In the genomic region with DNA sequence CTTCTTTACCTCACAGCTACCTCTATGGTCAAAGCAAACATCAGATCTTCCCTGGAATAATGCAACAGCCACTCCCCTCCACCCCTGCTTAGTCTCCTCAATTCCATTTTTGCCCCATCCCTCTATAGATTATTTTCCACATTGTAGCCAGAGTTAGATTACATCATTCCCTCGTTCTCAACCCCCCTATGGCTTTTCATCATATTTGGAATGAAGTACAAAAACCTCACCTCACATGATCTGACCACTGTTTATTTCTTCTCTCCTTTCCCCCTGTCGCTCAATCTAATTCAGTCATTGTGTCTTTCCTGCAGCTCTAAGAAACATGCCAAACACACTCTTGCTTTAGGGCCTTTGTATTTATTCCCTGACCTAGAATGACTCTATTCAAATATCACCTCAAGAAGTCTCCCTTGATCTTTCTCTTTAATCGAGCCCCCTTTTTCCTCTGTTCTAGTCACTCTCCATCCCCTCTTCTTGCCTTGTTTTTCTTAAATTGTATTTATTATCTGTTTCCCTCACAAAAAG, we compare ENCODE assay signal across 1 cellular context.
TF ChIP-seq lines count a peak whose summit lies in the region.

No MANE protein-coding gene starts in this region.

TF ChIP-seq in HEK293, 187 proteins besides CTCF, POLR2A, EP300 and RAD21 (continued from another document and continues in another):
- TF ChIP-seq, protein P1, sequence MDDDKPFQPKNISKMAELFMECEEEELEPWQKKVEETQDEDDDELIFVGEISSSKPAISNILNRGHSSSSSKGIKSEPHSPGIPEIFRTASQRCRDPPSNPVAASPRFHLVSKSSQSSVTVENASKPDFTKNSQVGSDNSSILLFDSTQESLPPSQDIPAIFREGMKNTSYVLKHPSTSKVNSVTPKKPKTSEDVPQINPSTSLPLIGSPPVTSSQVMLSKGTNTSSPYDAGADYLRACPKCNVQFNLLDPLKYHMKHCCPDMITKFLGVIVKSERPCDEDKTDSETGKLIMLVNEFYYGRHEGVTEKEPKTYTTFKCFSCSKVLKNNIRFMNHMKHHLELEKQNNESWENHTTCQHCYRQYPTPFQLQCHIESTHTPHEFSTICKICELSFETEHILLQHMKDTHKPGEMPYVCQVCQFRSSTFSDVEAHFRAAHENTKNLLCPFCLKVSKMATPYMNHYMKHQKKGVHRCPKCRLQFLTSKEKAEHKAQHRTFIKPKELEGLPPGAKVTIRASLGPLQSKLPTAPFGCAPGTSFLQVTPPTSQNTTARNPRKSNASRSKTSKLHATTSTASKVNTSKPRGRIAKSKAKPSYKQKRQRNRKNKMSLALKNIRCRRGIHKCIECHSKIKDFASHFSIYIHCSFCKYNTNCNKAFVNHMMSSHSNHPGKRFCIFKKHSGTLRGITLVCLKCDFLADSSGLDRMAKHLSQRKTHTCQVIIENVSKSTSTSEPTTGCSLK (tag by site-specific recombination; IDR thresholded peaks at IDR 0.05) = no peak
- no peak for TF ChIP-seq ZEB2 (tag by site-specific recombination; IDR thresholded peaks at IDR 0.05)
- peak; percentile 59 for TF ChIP-seq FEZF1 (tag by site-specific recombination; IDR thresholded peaks at IDR 0.05)
- TF ChIP-seq ZNF266 (tag by site-specific recombination; IDR thresholded peaks at IDR 0.05; ENCODE audit: low read depth) = no peak
- TF ChIP-seq ZNF549 (tag by site-specific recombination; IDR thresholded peaks at IDR 0.05) = no peak
- no peak for TF ChIP-seq EGR2 (tag by site-specific recombination; IDR thresholded peaks at IDR 0.05; ENCODE audit: low read depth)
- TF ChIP-seq, protein P2, sequence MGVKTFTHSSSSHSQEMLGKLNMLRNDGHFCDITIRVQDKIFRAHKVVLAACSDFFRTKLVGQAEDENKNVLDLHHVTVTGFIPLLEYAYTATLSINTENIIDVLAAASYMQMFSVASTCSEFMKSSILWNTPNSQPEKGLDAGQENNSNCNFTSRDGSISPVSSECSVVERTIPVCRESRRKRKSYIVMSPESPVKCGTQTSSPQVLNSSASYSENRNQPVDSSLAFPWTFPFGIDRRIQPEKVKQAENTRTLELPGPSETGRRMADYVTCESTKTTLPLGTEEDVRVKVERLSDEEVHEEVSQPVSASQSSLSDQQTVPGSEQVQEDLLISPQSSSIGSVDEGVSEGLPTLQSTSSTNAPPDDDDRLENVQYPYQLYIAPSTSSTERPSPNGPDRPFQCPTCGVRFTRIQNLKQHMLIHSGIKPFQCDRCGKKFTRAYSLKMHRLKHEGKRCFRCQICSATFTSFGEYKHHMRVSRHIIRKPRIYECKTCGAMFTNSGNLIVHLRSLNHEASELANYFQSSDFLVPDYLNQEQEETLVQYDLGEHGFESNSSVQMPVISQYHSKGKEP (tag by site-specific recombination; IDR thresholded peaks at IDR 0.05) = 0 out of 2 replicates have a peak, but pooled peaks have one; percentile 6
- TF ChIP-seq ZNF777 (tag by site-specific recombination; IDR thresholded peaks at IDR 0.05; ENCODE audit: borderline replicate concordance) = no peak
- no peak for TF ChIP-seq ZNF830 (tag by site-specific recombination; IDR thresholded peaks at IDR 0.05; ENCODE audit: low read depth)
- TF ChIP-seq ZNF530 (tag by site-specific recombination; IDR thresholded peaks at IDR 0.05; ENCODE audit: low read depth) = no peak
- TF ChIP-seq ZFHX2 (tag by site-specific recombination; conservative IDR thresholded peaks at IDR 0.05) = no peak
- TF ChIP-seq SALL2 (tag by site-specific recombination; IDR thresholded peaks at IDR 0.05; ENCODE audit: borderline replicate concordance) = no peak
- no peak for TF ChIP-seq ZNF529 (tag by site-specific recombination; IDR thresholded peaks at IDR 0.05; ENCODE audit: insufficient replicate concordance)
- no peak for TF ChIP-seq ZNF174 (tag by site-specific recombination; IDR thresholded peaks at IDR 0.05)
- TF ChIP-seq ZNF660 (tag by site-specific recombination; IDR thresholded peaks at IDR 0.05) = 0 out of 2 replicates have a peak, but pooled peaks have one; percentile 35
- TF ChIP-seq, protein P3, sequence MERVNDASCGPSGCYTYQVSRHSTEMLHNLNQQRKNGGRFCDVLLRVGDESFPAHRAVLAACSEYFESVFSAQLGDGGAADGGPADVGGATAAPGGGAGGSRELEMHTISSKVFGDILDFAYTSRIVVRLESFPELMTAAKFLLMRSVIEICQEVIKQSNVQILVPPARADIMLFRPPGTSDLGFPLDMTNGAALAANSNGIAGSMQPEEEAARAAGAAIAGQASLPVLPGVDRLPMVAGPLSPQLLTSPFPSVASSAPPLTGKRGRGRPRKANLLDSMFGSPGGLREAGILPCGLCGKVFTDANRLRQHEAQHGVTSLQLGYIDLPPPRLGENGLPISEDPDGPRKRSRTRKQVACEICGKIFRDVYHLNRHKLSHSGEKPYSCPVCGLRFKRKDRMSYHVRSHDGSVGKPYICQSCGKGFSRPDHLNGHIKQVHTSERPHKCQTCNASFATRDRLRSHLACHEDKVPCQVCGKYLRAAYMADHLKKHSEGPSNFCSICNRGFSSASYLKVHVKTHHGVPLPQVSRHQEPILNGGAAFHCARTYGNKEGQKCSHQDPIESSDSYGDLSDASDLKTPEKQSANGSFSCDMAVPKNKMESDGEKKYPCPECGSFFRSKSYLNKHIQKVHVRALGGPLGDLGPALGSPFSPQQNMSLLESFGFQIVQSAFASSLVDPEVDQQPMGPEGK (tag by site-specific recombination; IDR thresholded peaks at IDR 0.05) = 0 out of 2 replicates have a peak, but pooled peaks have one; percentile 26
- no peak for TF ChIP-seq KLF16 (tag by site-specific recombination; IDR thresholded peaks at IDR 0.05)
- no peak for TF ChIP-seq ZNF76 (tag by site-specific recombination; IDR thresholded peaks at IDR 0.05; ENCODE audit: borderline replicate concordance, low read depth)
- TF ChIP-seq HOXD13 (CRISPR knock-in tag; IDR thresholded peaks at IDR 0.05; ENCODE audit: borderline replicate concordance) = no peak
- TF ChIP-seq ZNF302 (tag by site-specific recombination; IDR thresholded peaks at IDR 0.05; ENCODE audit: low read depth) = no peak
- no peak for TF ChIP-seq GFI1B (tag by site-specific recombination; IDR thresholded peaks at IDR 0.05)
- no peak for TF ChIP-seq BCL11A (tag by site-specific recombination; IDR thresholded peaks at IDR 0.05; ENCODE audit: low read depth)
- no peak for TF ChIP-seq ZNF416 (tag by site-specific recombination; IDR thresholded peaks at IDR 0.05)
- no peak for TF ChIP-seq ZNF768 (tag by site-specific recombination; IDR thresholded peaks at IDR 0.05)
- no peak for TF ChIP-seq ZNF112 (tag by site-specific recombination; IDR thresholded peaks at IDR 0.05)
- no peak for TF ChIP-seq ZNF433 (tag by site-specific recombination; IDR thresholded peaks at IDR 0.05; ENCODE audit: low read depth)
- TF ChIP-seq, protein P4, sequence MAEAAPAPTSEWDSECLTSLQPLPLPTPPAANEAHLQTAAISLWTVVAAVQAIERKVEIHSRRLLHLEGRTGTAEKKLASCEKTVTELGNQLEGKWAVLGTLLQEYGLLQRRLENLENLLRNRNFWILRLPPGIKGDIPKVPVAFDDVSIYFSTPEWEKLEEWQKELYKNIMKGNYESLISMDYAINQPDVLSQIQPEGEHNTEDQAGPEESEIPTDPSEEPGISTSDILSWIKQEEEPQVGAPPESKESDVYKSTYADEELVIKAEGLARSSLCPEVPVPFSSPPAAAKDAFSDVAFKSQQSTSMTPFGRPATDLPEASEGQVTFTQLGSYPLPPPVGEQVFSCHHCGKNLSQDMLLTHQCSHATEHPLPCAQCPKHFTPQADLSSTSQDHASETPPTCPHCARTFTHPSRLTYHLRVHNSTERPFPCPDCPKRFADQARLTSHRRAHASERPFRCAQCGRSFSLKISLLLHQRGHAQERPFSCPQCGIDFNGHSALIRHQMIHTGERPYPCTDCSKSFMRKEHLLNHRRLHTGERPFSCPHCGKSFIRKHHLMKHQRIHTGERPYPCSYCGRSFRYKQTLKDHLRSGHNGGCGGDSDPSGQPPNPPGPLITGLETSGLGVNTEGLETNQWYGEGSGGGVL (tag by site-specific recombination; IDR thresholded peaks at IDR 0.05) = no peak
- no peak for TF ChIP-seq KLF8 (tag by site-specific recombination; IDR thresholded peaks at IDR 0.05)
- TF ChIP-seq, protein P5, sequence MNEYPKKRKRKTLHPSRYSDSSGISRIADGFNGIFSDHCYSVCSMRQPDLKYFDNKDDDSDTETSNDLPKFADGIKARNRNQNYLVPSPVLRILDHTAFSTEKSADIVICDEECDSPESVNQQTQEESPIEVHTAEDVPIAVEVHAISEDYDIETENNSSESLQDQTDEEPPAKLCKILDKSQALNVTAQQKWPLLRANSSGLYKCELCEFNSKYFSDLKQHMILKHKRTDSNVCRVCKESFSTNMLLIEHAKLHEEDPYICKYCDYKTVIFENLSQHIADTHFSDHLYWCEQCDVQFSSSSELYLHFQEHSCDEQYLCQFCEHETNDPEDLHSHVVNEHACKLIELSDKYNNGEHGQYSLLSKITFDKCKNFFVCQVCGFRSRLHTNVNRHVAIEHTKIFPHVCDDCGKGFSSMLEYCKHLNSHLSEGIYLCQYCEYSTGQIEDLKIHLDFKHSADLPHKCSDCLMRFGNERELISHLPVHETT (tag by site-specific recombination; IDR thresholded peaks at IDR 0.05) = no peak
- TF ChIP-seq ZNF335 (tag by site-specific recombination; conservative IDR thresholded peaks at IDR 0.05) = no peak
- TF ChIP-seq, protein P6, sequence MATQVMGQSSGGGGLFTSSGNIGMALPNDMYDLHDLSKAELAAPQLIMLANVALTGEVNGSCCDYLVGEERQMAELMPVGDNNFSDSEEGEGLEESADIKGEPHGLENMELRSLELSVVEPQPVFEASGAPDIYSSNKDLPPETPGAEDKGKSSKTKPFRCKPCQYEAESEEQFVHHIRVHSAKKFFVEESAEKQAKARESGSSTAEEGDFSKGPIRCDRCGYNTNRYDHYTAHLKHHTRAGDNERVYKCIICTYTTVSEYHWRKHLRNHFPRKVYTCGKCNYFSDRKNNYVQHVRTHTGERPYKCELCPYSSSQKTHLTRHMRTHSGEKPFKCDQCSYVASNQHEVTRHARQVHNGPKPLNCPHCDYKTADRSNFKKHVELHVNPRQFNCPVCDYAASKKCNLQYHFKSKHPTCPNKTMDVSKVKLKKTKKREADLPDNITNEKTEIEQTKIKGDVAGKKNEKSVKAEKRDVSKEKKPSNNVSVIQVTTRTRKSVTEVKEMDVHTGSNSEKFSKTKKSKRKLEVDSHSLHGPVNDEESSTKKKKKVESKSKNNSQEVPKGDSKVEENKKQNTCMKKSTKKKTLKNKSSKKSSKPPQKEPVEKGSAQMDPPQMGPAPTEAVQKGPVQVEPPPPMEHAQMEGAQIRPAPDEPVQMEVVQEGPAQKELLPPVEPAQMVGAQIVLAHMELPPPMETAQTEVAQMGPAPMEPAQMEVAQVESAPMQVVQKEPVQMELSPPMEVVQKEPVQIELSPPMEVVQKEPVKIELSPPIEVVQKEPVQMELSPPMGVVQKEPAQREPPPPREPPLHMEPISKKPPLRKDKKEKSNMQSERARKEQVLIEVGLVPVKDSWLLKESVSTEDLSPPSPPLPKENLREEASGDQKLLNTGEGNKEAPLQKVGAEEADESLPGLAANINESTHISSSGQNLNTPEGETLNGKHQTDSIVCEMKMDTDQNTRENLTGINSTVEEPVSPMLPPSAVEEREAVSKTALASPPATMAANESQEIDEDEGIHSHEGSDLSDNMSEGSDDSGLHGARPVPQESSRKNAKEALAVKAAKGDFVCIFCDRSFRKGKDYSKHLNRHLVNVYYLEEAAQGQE (tag by site-specific recombination; IDR thresholded peaks at IDR 0.05) = no peak
- TF ChIP-seq ZNF423 (tag by site-specific recombination; IDR thresholded peaks at IDR 0.05) = no peak
- no peak for TF ChIP-seq ZNF521 (tag by site-specific recombination; IDR thresholded peaks at IDR 0.05)
- TF ChIP-seq, protein P7, sequence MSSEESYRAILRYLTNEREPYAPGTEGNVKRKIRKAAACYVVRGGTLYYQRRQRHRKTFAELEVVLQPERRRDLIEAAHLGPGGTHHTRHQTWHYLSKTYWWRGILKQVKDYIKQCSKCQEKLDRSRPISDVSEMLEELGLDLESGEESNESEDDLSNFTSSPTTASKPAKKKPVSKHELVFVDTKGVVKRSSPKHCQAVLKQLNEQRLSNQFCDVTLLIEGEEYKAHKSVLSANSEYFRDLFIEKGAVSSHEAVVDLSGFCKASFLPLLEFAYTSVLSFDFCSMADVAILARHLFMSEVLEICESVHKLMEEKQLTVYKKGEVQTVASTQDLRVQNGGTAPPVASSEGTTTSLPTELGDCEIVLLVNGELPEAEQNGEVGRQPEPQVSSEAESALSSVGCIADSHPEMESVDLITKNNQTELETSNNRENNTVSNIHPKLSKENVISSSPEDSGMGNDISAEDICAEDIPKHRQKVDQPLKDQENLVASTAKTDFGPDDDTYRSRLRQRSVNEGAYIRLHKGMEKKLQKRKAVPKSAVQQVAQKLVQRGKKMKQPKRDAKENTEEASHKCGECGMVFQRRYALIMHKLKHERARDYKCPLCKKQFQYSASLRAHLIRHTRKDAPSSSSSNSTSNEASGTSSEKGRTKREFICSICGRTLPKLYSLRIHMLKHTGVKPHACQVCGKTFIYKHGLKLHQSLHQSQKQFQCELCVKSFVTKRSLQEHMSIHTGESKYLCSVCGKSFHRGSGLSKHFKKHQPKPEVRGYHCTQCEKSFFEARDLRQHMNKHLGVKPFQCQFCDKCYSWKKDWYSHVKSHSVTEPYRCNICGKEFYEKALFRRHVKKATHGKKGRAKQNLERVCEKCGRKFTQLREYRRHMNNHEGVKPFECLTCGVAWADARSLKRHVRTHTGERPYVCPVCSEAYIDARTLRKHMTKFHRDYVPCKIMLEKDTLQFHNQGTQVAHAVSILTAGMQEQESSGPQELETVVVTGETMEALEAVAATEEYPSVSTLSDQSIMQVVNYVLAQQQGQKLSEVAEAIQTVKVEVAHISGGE (tag by site-specific recombination; conservative IDR thresholded peaks at IDR 0.05; ENCODE audit: low read depth) = no peak
- no peak for TF ChIP-seq ZNF394 (tag by site-specific recombination; IDR thresholded peaks at IDR 0.05; ENCODE audit: borderline replicate concordance)
- TF ChIP-seq ZNF239 (tag by site-specific recombination; IDR thresholded peaks at IDR 0.05) = peak; percentile 91; the same call in 1 of the 2 replicates
- TF ChIP-seq, protein P8, sequence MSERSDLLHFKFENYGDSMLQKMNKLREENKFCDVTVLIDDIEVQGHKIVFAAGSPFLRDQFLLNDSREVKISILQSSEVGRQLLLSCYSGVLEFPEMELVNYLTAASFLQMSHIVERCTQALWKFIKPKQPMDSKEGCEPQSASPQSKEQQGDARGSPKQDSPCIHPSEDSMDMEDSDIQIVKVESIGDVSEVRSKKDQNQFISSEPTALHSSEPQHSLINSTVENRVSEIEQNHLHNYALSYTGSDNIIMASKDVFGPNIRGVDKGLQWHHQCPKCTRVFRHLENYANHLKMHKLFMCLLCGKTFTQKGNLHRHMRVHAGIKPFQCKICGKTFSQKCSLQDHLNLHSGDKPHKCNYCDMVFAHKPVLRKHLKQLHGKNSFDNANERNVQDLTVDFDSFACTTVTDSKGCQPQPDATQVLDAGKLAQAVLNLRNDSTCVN (tag by site-specific recombination; optimal IDR thresholded peaks at IDR 0.05) = no peak
